9 cellular contexts compared by ENCODE assay signal in genomic region chr4:103075435-103075893, GRCh38. TPM values are rescaled to one million over a fixed set of nuclear protein-coding genes. Genes with fewer than 3 reads are reported as not detected.
DNase-seq lines count a peak whose midpoint lies in the region; ATAC-seq and TF ChIP-seq lines count a peak whose summit lies in the region.
"Had no signal": no experiment of that assay in that cellular context is flagged by ENCODE, and none has a peak within 500 bp of the region (broad histone marks: within the 10 kb centered on the region; RNA-seq: fewer than 3 reads in every experiment).

No MANE protein-coding gene starts in this region.

- peak overlapping the region; percentile 98 for H3K4me3 Mint-ChIP-seq in activated naive CD4-positive, alpha-beta T cell treated with anti-CD3 and anti-CD28 coated beads, Interleukin-2, amount 10 ng/mL, durations not matched to agents 7 days and 5 days
- H3K4me3 Mint-ChIP-seq in IgD-negative memory B cell (peak overlapping the region; percentile 92 to 99 (median 96)), type B pancreatic cell (peak overlapping the region; percentile 94)

- peaks cover 24% of the 10 kb centered on the region for H3K36me3 Mint-ChIP-seq in activated naive CD4-positive, alpha-beta T cell treated with anti-CD3 and anti-CD28 coated beads, Interleukin-2, amount 10 ng/mL, durations not matched to agents 7 days and 5 days
- H3K36me3 Mint-ChIP-seq in IgD-negative memory B cell = no peaks in the 10 kb centered on the region
- H3K36me3 Mint-ChIP-seq in type B pancreatic cell = peaks cover 10% of the 10 kb centered on the region

- no peaks in the 10 kb centered on the region for H3K9me3 ChIP-seq in left lung
- H3K9me3 ChIP-seq: pancreas had no signal

- intact Hi-C loops in left lung (cut with DNase I) = no loop called here

- no peak for DNase-seq in activated naive CD4-positive, alpha-beta T cell treated with anti-CD3 and anti-CD28 coated beads, Interleukin-2, amount 10 ng/mL, durations not matched to agents 7 days and 5 days
- DNase-seq in activated naive CD4-positive, alpha-beta T cell treated with anti-CD3 and anti-CD28 coated beads, Interleukin-2, amount 50 U/mL, for 16 hours = no peak
- DNase-seq in astrocyte of the cerebellum (ENCODE audit: low read depth) (no peak), left lung (no peak), type B pancreatic cell (ENCODE audit: extremely low spot score, unreplicated experiment) (no peak)

- H3K27me3 Mint-ChIP-seq in activated naive CD4-positive, alpha-beta T cell treated with anti-CD3 and anti-CD28 coated beads, Interleukin-2, amount 10 ng/mL, durations not matched to agents 7 days and 5 days = no peaks in the 10 kb centered on the region
- no peaks in the 10 kb centered on the region for H3K27me3 Mint-ChIP-seq in IgD-negative memory B cell
- H3K27me3 Mint-ChIP-seq in type B pancreatic cell = peaks cover 9% of the 10 kb centered on the region

- CTCF ChIA-PET in activated naive CD4-positive, alpha-beta T cell treated with anti-CD3 and anti-CD28 coated beads, Interleukin-2, amount 10 ng/mL, durations not matched to agents 7 days and 5 days (lab: Charles Lee) = interaction anchor here (0.7 to 3.0 kb wide), 4 partner anchors 16 to 46 kb away, joined by 3 to 16 read pairs (median 4); no protein-coding TSS in a partner anchor

- ATAC-seq in left lung = no peak
- no peak for ATAC-seq in HG02642 (IDR thresholded peaks at IDR 0.05; ENCODE audit: poor library complexity, unreplicated experiment)
- ATAC-seq in GM18520 (IDR thresholded peaks at IDR 0.05; ENCODE audit: unreplicated experiment) = no peak

- in situ Hi-C loops in astrocyte of the cerebellum (cut with HindIII; ENCODE audit: low sequenced_read_pairs) = no loop called here

- no peaks in the 10 kb centered on the region for H3K9me3 Mint-ChIP-seq in activated naive CD4-positive, alpha-beta T cell treated with anti-CD3 and anti-CD28 coated beads, Interleukin-2, amount 10 ng/mL, durations not matched to agents 7 days and 5 days
- H3K9me3 Mint-ChIP-seq in IgD-negative memory B cell (no peaks in the 10 kb centered on the region), type B pancreatic cell (no peaks in the 10 kb centered on the region)

- peaks cover 0 to 14% of the 10 kb centered on the region in 2 donors for H3K27me3 ChIP-seq in left lung
- H3K27me3 ChIP-seq: pancreas had no signal

- peak overlapping the region; percentile 70 for H3K4me3 ChIP-seq in astrocyte of the cerebellum (ENCODE audit: low read depth, low read length)
- peak overlapping the region; percentile 77 to 79 for H3K4me3 ChIP-seq in left lung

- H3K4me1 Mint-ChIP-seq in activated naive CD4-positive, alpha-beta T cell treated with anti-CD3 and anti-CD28 coated beads, Interleukin-2, amount 10 ng/mL, durations not matched to agents 7 days and 5 days = peaks cover 52% of the 10 kb centered on the region
- H3K4me1 Mint-ChIP-seq in IgD-negative memory B cell = peaks cover 36 to 40% (median 38%) of the 10 kb centered on the region in 3 donors
- H3K4me1 Mint-ChIP-seq in type B pancreatic cell (ENCODE audit: unreplicated experiment) = peaks cover 5% of the 10 kb centered on the region

- peak overlapping the region in 1 of 2 donors; percentile 83 for H3K27ac ChIP-seq in left lung

- TF ChIP-seq CTCF in astrocyte of the cerebellum (IDR thresholded peaks at IDR 0.05; ENCODE audit: low read depth, low read length, missing control alignments) (no peak), left lung (IDR thresholded peaks at IDR 0.05) (no peak), type B pancreatic cell (conservative IDR thresholded peaks at IDR 0.05) (no peak)

- H3K27ac Mint-ChIP-seq in activated naive CD4-positive, alpha-beta T cell treated with anti-CD3 and anti-CD28 coated beads, Interleukin-2, amount 10 ng/mL, durations not matched to agents 7 days and 5 days = peak overlapping the region; percentile 99
- H3K27ac Mint-ChIP-seq in IgD-negative memory B cell (peak overlapping the region; percentile 91 to 99 (median 99)), type B pancreatic cell (peak overlapping the region; percentile 90)

- H3K4me1 ChIP-seq in left lung = peaks cover 4 to 27% of the 10 kb centered on the region in 2 donors

- no peaks in the 10 kb centered on the region for H3K36me3 ChIP-seq in left lung
- H3K36me3 ChIP-seq: pancreas had no signal

RNA-seq across cellular contexts. Expression of gene SLC9B2, which starts 1.1 kb away (rescaled TPM):
- polyA plus RNA-seq in IgD-negative memory B cell = 21.4 TPM
- 1 to 10 TPM; 8.5 to 9.6 TPM for total RNA-seq in left lung
- total RNA-seq in type B pancreatic cell (ENCODE audit: low replicate concordance) = 4.0 and 12.9 TPM in 2 replicates

RNA-seq across cellular contexts. Expression of gene BDH2, which starts 24.2 kb away (rescaled TPM):
- 15.1 TPM for polyA plus RNA-seq in IgD-negative memory B cell
- 10 to 100 TPM; 27.2 to 64.2 TPM for total RNA-seq in left lung
- 52.1 and 72.7 TPM in 2 replicates for total RNA-seq in type B pancreatic cell (ENCODE audit: low replicate concordance)

RNA-seq across cellular contexts. Expression of gene SLC9B1, which starts 56.0 kb away (rescaled TPM):
- polyA plus RNA-seq in IgD-negative memory B cell = 0.93 TPM
- total RNA-seq in left lung = under 1 TPM; 0.52 to 0.71 TPM
- 0.71 and 1.6 TPM in 2 replicates for total RNA-seq in type B pancreatic cell (ENCODE audit: low replicate concordance)
